ENCODE assay signal across 22 cellular contexts in genomic region chr10:62696798-62697197, GRCh38.
DNase-seq lines count a peak whose midpoint lies in the region; ATAC-seq, FAIRE-seq and TF ChIP-seq lines count a peak whose summit lies in the region.
"Had no signal": no experiment of that assay in that cellular context is flagged by ENCODE, and none has a peak within 500 bp of the region (broad histone marks: within the 10 kb centered on the region; RNA-seq: fewer than 3 reads in every experiment).

No MANE protein-coding gene starts in this region.

- H3K9me3 Mint-ChIP-seq in activated B cell treated with CpG ODN at 0.5 μM for 24 hours (peaks cover 12% of the 10 kb centered on the region), naive B cell (peaks cover 0 to 28% (median 20%) of the 10 kb centered on the region in 7 donors)

- CTCF ChIA-PET in activated B cell treated with CpG ODN at 0.5 μM for 24 hours (lab: Charles Lee), result no interaction called here

- H3K27me3 Mint-ChIP-seq in activated B cell treated with CpG ODN at 0.5 μM for 24 hours (no peaks in the 10 kb centered on the region), naive B cell (peaks cover 0 to 7% (median 0%) of the 10 kb centered on the region in 3 donors)
- H3K27me3 Mint-ChIP-seq: T-cell had no signal

- intact Hi-C loops in activated B cell treated with CpG ODN at 0.5 μM for 24 hours (cut with micrococcal nuclease), result no loop called here
- intact Hi-C loops in posterior cingulate gyrus (cut with DNase I), result no loop called here

- H3K36me3 ChIP-seq in BLaER1 treated with 17β-estradiol and CSF1 and Interleukin-3, amounts not matched to agents 10 nM and 100 nM, result no peaks in the 10 kb centered on the region

- H3K4me3 Mint-ChIP-seq in activated B cell treated with CpG ODN at 0.5 μM for 24 hours (no peak overlapping the region), naive B cell (peak overlapping the region in 2 of 8 donors; percentile 0 to 13)
- H3K4me3 Mint-ChIP-seq: CD4-positive, CD25-positive, alpha-beta regulatory T cell; T-cell had no signal

- POLR2A ChIA-PET in activated B cell treated with CpG ODN at 0.5 μM for 24 hours (lab: Charles Lee), result interaction anchor here (1.3 kb wide), 1 partner anchor 36 kb away, joined by 4 read pairs; no protein-coding TSS in a partner anchor

- H3K27ac Mint-ChIP-seq in activated B cell treated with CpG ODN at 0.5 μM for 24 hours (no peak overlapping the region), naive B cell (peak overlapping the region in 2 of 6 donors; percentile 34 to 57)
- H3K27ac Mint-ChIP-seq: CD4-positive, CD25-positive, alpha-beta regulatory T cell; T-cell had no signal

- H3K27me3 ChIP-seq in BLaER1 treated with 17β-estradiol and CSF1 and Interleukin-3, amounts not matched to agents 10 nM and 100 nM, result no peaks in the 10 kb centered on the region

- H3K4me1 Mint-ChIP-seq in activated B cell treated with CpG ODN at 0.5 μM for 24 hours (peaks cover 15% of the 10 kb centered on the region), naive B cell (peaks cover 14 to 25% (median 20%) of the 10 kb centered on the region in 3 donors)

- DNase-seq in GM12891 (ENCODE audit: insufficient read length, low spot score) (no peak), activated B cell treated with CpG ODN at 0.5 μM for 24 hours (no peak), naive B cell (peak; percentile 39), OCI-M1 (lab: John Stamatoyannopoulos, UW) (no peak), NCI-H2029 treated with DMSO at 0.1 percent for 48 hours (lab: John Stamatoyannopoulos, UW) (no peak), posterior cingulate gyrus (no peak)
- DNase-seq: AML-193; CD4-positive, CD25-positive, alpha-beta regulatory T cell; EL; GOT3; NCI-H1694 treated with DMSO at 0.1 percent for 48 hours; NCI-H2107; NCI-H2227 treated with DMSO at 0.1 percent for 48 hours; NCI-H524; PC-3; RPMI8226; SIG-M5; T-cell had no signal

- H3K9ac ChIP-seq in BLaER1 treated with 17β-estradiol and CSF1 and Interleukin-3, amounts not matched to agents 10 nM and 100 nM, result no peak overlapping the region

- H3K4me1 ChIP-seq in BLaER1 treated with 17β-estradiol and CSF1 and Interleukin-3, amounts not matched to agents 10 nM and 100 nM, result peaks cover 11 to 36% (median 25%) of the 10 kb centered on the region in 10 experiments

- no peak overlapping the region for H3K4me3 ChIP-seq in BLaER1 treated with 17β-estradiol and CSF1 and Interleukin-3, amounts not matched to agents 10 nM and 100 nM

- no peaks in the 10 kb centered on the region for H4K20me1 ChIP-seq in BLaER1 treated with 17β-estradiol and CSF1 and Interleukin-3, amounts not matched to agents 10 nM and 100 nM

- H3K4me2 ChIP-seq in BLaER1 treated with 17β-estradiol and CSF1 and Interleukin-3, amounts not matched to agents 10 nM and 100 nM, result peak overlapping the region; percentile 8 to 63 (median 43); a peak in 20 of 22 replicates

- no peak for TF ChIP-seq CTCF in activated B cell treated with CpG ODN at 0.5 μM for 24 hours (IDR thresholded peaks at IDR 0.05)

- peak; percentile 35 for FAIRE-seq in GM12891 (lab: Jason Lieb, UNC)
- FAIRE-seq: GM12892 had no signal

- peak overlapping the region in 2 of 11 experiments; percentile 3 to 17; a peak in 3 of 22 replicates for H3K27ac ChIP-seq in BLaER1 treated with 17β-estradiol and CSF1 and Interleukin-3, amounts not matched to agents 10 nM and 100 nM

- peak; percentile 73 for ATAC-seq in activated B cell treated with CpG ODN at 0.5 μM for 24 hours (ENCODE audit: low read depth)
- peak; percentile 90 to 94 for ATAC-seq in naive B cell (ENCODE audit: low read depth in 2 of 2)
- ATAC-seq in GM18868 (IDR thresholded peaks at IDR 0.05; ENCODE audit: unreplicated experiment), result no peak
- ATAC-seq: PC-3, SK-N-SH treated with all-trans-retinoic acid at 6 μM for 48 hours had no signal

- peaks cover 35 to 58% (median 50%) of the 10 kb centered on the region in 11 experiments for H3K9me3 ChIP-seq in BLaER1 treated with 17β-estradiol and CSF1 and Interleukin-3, amounts not matched to agents 10 nM and 100 nM (replicated peaks in 1 of 11)

- no peak for TF ChIP-seq POLR2A in GM12891 (IDR thresholded peaks at IDR 0.05; ENCODE audit: low read depth, low read length)

- H3K36me3 Mint-ChIP-seq in activated B cell treated with CpG ODN at 0.5 μM for 24 hours (ENCODE audit: low read depth) (peaks cover 7% of the 10 kb centered on the region), naive B cell (peaks cover 14 to 15% of the 10 kb centered on the region in 2 donors)
- H3K36me3 Mint-ChIP-seq: CD4-positive, CD25-positive, alpha-beta regulatory T cell had no signal

TF ChIP-seq in GM12891, 5 proteins besides CTCF, POLR2A, EP300 and RAD21:
- TF ChIP-seq PAX5 (IDR thresholded peaks at IDR 0.05; ENCODE audit: insufficient read depth, low read length, severe bottlenecking), result no peak
